14 cellular contexts compared by ENCODE assay signal in genomic region chr3:31196881-31197364, GRCh38.
DNase-seq lines count a peak whose midpoint lies in the region; ATAC-seq and TF ChIP-seq lines count a peak whose summit lies in the region.
"Had no signal": no experiment of that assay in that cellular context is flagged by ENCODE, and none has a peak within 500 bp of the region (broad histone marks: within the 10 kb centered on the region; RNA-seq: fewer than 3 reads in every experiment).

No MANE protein-coding gene starts in this region.

- no peak overlapping the region for H3K27ac Mint-ChIP-seq in naive thymus-derived CD8-positive, alpha-beta T cell
- H3K27ac Mint-ChIP-seq: activated CD8-positive, alpha-beta T cell treated with anti-CD3 and anti-CD28 coated beads for 36 hours had no signal

- no peaks in the 10 kb centered on the region for H3K36me3 ChIP-seq in psoas muscle (ENCODE audit: insufficient read depth in 1 of 2, low read depth in 1 of 2)
- H3K36me3 ChIP-seq: breast epithelium had no signal

- peaks cover 0 to 15% (median 5%) of the 10 kb centered on the region in 4 donors for H3K4me1 Mint-ChIP-seq in naive thymus-derived CD8-positive, alpha-beta T cell

- H3K4me3 ChIP-seq in psoas muscle, result no peak overlapping the region
- H3K4me3 ChIP-seq: breast epithelium had no signal

- peaks cover 0 to 13% (median 0%) of the 10 kb centered on the region in 9 donors for H3K9me3 Mint-ChIP-seq in naive thymus-derived CD8-positive, alpha-beta T cell

- no peaks in the 10 kb centered on the region for H3K36me3 Mint-ChIP-seq in naive thymus-derived CD8-positive, alpha-beta T cell

- TF ChIP-seq CTCF in psoas muscle (IDR thresholded peaks at IDR 0.05), result no peak

- in situ Hi-C loops in G401 (cut with HindIII; ENCODE audit: low sequenced_read_pairs), result no loop called here

- DNase-seq in G401 (ENCODE audit: low spot score) (peak; percentile 37), amniotic stem cell (lab: John Stamatoyannopoulos, UW) (peak; percentile 29), glomerular visceral epithelial cell (ENCODE audit: extremely low spot score) (peak; percentile 6), psoas muscle (peak in 1 of 2 donors; percentile 38), NCI-H748 (lab: John Stamatoyannopoulos, UW; ENCODE audit: unreplicated experiment) (no peak)
- no peak for DNase-seq in naive thymus-derived CD8-positive, alpha-beta T cell
- DNase-seq: activated CD8-positive, alpha-beta T cell treated with anti-CD3 and anti-CD28 coated beads for 36 hours; Caco-2; NCI-H2081 treated with DMSO at 0.1 percent for 48 hours; SK-N-SH had no signal

- H3K27me3 Mint-ChIP-seq in naive thymus-derived CD8-positive, alpha-beta T cell, result peaks cover 0 to 2% (median 0%) of the 10 kb centered on the region in 5 donors
- H3K27me3 Mint-ChIP-seq: activated CD8-positive, alpha-beta T cell treated with anti-CD3 and anti-CD28 coated beads for 36 hours had no signal

- intact Hi-C loops in psoas muscle (cut with DNase I), result no loop called here

- H3K27ac ChIP-seq in psoas muscle, result no peak overlapping the region

- POLR2A ChIA-PET in naive thymus-derived CD8-positive, alpha-beta T cell (lab: Charles Lee), result no interaction called here

- H3K4me1 ChIP-seq in psoas muscle, result no peaks in the 10 kb centered on the region
- H3K4me1 ChIP-seq: breast epithelium had no signal

- 18 to 41% (median 19%) methylated on average over 7 of the region's 7 CpGs for WGBS in psoas muscle, 3 donors

- no peaks in the 10 kb centered on the region for H3K27me3 ChIP-seq in psoas muscle (ENCODE audit: insufficient read depth in 3 of 3, low read length in 2 of 3)
- H3K27me3 ChIP-seq: breast epithelium had no signal

- no peaks in the 10 kb centered on the region for H3K9me3 ChIP-seq in psoas muscle
- H3K9me3 ChIP-seq: breast epithelium, Caco-2, SK-N-SH had no signal

- peak; percentile 35 to 59 (median 51) for ATAC-seq in psoas muscle
- ATAC-seq in HG02798 (IDR thresholded peaks at IDR 0.05; ENCODE audit: poor library complexity, unreplicated experiment), result no peak
- no peak for ATAC-seq in naive thymus-derived CD8-positive, alpha-beta T cell
- no peak for ATAC-seq in HG03045 (IDR thresholded peaks at IDR 0.05; ENCODE audit: unreplicated experiment)
- ATAC-seq: activated CD8-positive, alpha-beta T cell treated with anti-CD3 and anti-CD28 coated beads for 36 hours; HCT116 had no signal

- no peak overlapping the region for H3K4me3 Mint-ChIP-seq in naive thymus-derived CD8-positive, alpha-beta T cell
- H3K4me3 Mint-ChIP-seq: activated CD8-positive, alpha-beta T cell treated with anti-CD3 and anti-CD28 coated beads for 36 hours had no signal

Comparison
In these comparisons a context has a peak if more than half of its experiments do, and no peak if none do; other contexts are left out.
1. DNase-seq: peak in G401 (single experiment), amniotic stem cell (single experiment) and glomerular visceral epithelial cell (single experiment); none in naive thymus-derived CD8-positive, alpha-beta T cell (0 of 10) and NCI-H748 (single experiment).
2. ATAC-seq: peak in psoas muscle (4 of 4); none in HG02798 (single experiment), naive thymus-derived CD8-positive, alpha-beta T cell (0 of 2) and HG03045 (single experiment).